In the genomic region with DNA sequence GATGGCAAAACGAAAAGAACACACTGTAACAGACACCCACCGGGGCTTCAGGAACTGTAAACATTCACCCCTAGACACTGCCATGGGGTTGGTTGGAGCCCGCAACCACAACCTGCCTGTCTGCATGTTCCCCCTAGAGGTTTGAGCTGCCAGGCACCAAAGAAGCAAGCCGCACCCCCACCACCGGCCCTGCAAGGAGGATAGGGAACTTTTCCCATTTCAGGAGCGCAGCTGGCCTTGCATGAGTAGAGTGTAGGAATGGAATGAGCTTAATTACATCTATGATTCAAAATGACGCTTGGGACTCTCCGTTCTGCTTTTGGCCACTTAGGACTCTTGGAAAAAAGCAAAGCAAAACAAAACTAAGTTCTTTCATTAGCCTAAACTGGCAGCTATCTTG, we compare ENCODE assay signal across 29 cellular contexts.
DNase-seq lines count a peak whose midpoint lies in the region; ATAC-seq and TF ChIP-seq lines count a peak whose summit lies in the region.
"Had no signal": no experiment of that assay in that cellular context is flagged by ENCODE, and none has a peak within 500 bp of the region (broad histone marks: within the 10 kb centered on the region; RNA-seq: fewer than 3 reads in every experiment).

No MANE protein-coding gene starts in this region.

- no peaks in the 10 kb centered on the region for H3K9me3 Mint-ChIP-seq in activated CD4-positive, alpha-beta T cell treated with anti-CD3 and anti-CD28 coated beads, Interleukin-2, amount 10 ng/mL, durations not matched to agents 7 days and 5 days
- H3K9me3 Mint-ChIP-seq: activated naive CD4-positive, alpha-beta T cell treated with anti-CD3 and anti-CD28 coated beads for 36 hours; activated T-helper 1 cell treated with anti-CD3 and anti-CD28 coated beads, Interleukin-12 subunit alpha, Interleukin-12 subunit beta, Interleukin-2, Interleukin-4 antibody, amounts not matched to agents 30 ng/mL and 10 ng/mL and 1 ng/mL, durations not matched to agents 14 hours and 24 hours and 36 hours; CD4-positive, alpha-beta T cell; stimulated activated naive CD8-positive, alpha-beta T cell treated with anti-CD3 and anti-CD28 coated beads, Interleukin-15, Interleukin-2, amounts not matched to agents 100 ng/mL and 50 ng/mL, for 24 hours had no signal

- H3K4me3 Mint-ChIP-seq in activated CD4-positive, alpha-beta T cell treated with anti-CD3 and anti-CD28 coated beads, Interleukin-2, amount 10 ng/mL, durations not matched to agents 7 days and 5 days = no peak overlapping the region
- H3K4me3 Mint-ChIP-seq: activated naive CD4-positive, alpha-beta T cell treated with anti-CD3 and anti-CD28 coated beads for 36 hours; activated T-helper 1 cell treated with anti-CD3 and anti-CD28 coated beads, Interleukin-12 subunit alpha, Interleukin-12 subunit beta, Interleukin-2, Interleukin-4 antibody, amounts not matched to agents 30 ng/mL and 10 ng/mL and 1 ng/mL, durations not matched to agents 14 hours and 24 hours and 36 hours; CD4-positive, alpha-beta T cell; stimulated activated naive CD8-positive, alpha-beta T cell treated with anti-CD3 and anti-CD28 coated beads, Interleukin-15, Interleukin-2, amounts not matched to agents 100 ng/mL and 50 ng/mL, for 24 hours had no signal

- no peak for ATAC-seq in GM21825 (IDR thresholded peaks at IDR 0.05; ENCODE audit: unreplicated experiment)
- ATAC-seq: activated CD4-positive, CD25-positive, alpha-beta regulatory T cell treated with anti-CD3 and anti-CD28 coated beads, Interleukin-2, amount 50 U/mL, for 24 hours; esophagus mucosa; foreskin keratinocyte; heart right ventricle; left lobe of liver had no signal

- H3K4me1 Mint-ChIP-seq in activated CD4-positive, alpha-beta T cell treated with anti-CD3 and anti-CD28 coated beads, Interleukin-2, amount 10 ng/mL, durations not matched to agents 7 days and 5 days = no peaks in the 10 kb centered on the region

- H3K36me3 Mint-ChIP-seq in activated CD4-positive, alpha-beta T cell treated with anti-CD3 and anti-CD28 coated beads, Interleukin-2, amount 10 ng/mL, durations not matched to agents 7 days and 5 days (ENCODE audit: low read depth) = no peaks in the 10 kb centered on the region

- DNase-seq in NCI-H2171 treated with DMSO at 0.1 percent for 48 hours (lab: John Stamatoyannopoulos, UW) (peak; percentile 83), kidney glomerular epithelial cell (lab: John Stamatoyannopoulos, UW) (peak; percentile 47), renal cortical epithelial cell (ENCODE audit: low read depth) (peak; percentile 77), NCI-H146 (lab: John Stamatoyannopoulos, UW) (no peak), mucosa of gallbladder (ENCODE audit: low spot score) (no peak)
- no peak for DNase-seq in activated CD4-positive, alpha-beta T cell treated with anti-CD3 and anti-CD28 coated beads, Interleukin-2, amount 10 ng/mL, durations not matched to agents 7 days and 5 days
- DNase-seq: activated CD4-positive, alpha-beta T cell treated with anti-CD3 and anti-CD28 coated beads, Interleukin-2, amount 50 U/mL, for 48 hours; activated CD8-positive, alpha-beta memory T cell treated with anti-CD3 and anti-CD28 coated beads, Interleukin-2, amount 50 U/mL, for 4 hours; activated naive CD4-positive, alpha-beta T cell treated with anti-CD3 and anti-CD28 coated beads for 36 hours; AML-193; CD4-positive, alpha-beta T cell; central memory CD4-positive, alpha-beta T cell; foreskin keratinocyte; heart right ventricle; IMR-90; MV-4-11; NCI-H1436 treated with DMSO at 0.1 percent for 48 hours; NCI-H446; NCI-H748 treated with DMSO at 0.1 percent for 48 hours; SHP77; T-helper 2 cell had no signal

- TF ChIP-seq CTCF in GM12873 (IDR thresholded peaks at IDR 0.05; ENCODE audit: insufficient read depth, low read depth, low read length, missing control alignments) = peak; percentile 20

- CTCF ChIA-PET in activated CD4-positive, alpha-beta T cell treated with anti-CD3 and anti-CD28 coated beads, Interleukin-2, amount 10 ng/mL, durations not matched to agents 7 days and 5 days (lab: Charles Lee) = no interaction called here

- no peak overlapping the region for H3K27ac Mint-ChIP-seq in activated CD4-positive, alpha-beta T cell treated with anti-CD3 and anti-CD28 coated beads, Interleukin-2, amount 10 ng/mL, durations not matched to agents 7 days and 5 days
- H3K27ac Mint-ChIP-seq: activated naive CD4-positive, alpha-beta T cell treated with anti-CD3 and anti-CD28 coated beads for 36 hours; activated T-helper 1 cell treated with anti-CD3 and anti-CD28 coated beads, Interleukin-12 subunit alpha, Interleukin-12 subunit beta, Interleukin-2, Interleukin-4 antibody, amounts not matched to agents 30 ng/mL and 10 ng/mL and 1 ng/mL, durations not matched to agents 14 hours and 24 hours and 36 hours; CD4-positive, alpha-beta T cell; progenitor cell of endocrine pancreas; stimulated activated naive CD8-positive, alpha-beta T cell treated with anti-CD3 and anti-CD28 coated beads, Interleukin-15, Interleukin-2, amounts not matched to agents 100 ng/mL and 50 ng/mL, for 24 hours had no signal

- POLR2A ChIA-PET in activated CD4-positive, alpha-beta T cell treated with anti-CD3 and anti-CD28 coated beads, Interleukin-2, amount 10 ng/mL, durations not matched to agents 7 days and 5 days (lab: Charles Lee) = no interaction called here

- no peaks in the 10 kb centered on the region for H3K27me3 Mint-ChIP-seq in activated CD4-positive, alpha-beta T cell treated with anti-CD3 and anti-CD28 coated beads, Interleukin-2, amount 10 ng/mL, durations not matched to agents 7 days and 5 days
- H3K27me3 Mint-ChIP-seq: CD4-positive, alpha-beta T cell; progenitor cell of endocrine pancreas; stimulated activated naive CD8-positive, alpha-beta T cell treated with anti-CD3 and anti-CD28 coated beads, Interleukin-15, Interleukin-2, amounts not matched to agents 100 ng/mL and 50 ng/mL, for 24 hours had no signal

Comparison
In these comparisons a context has a peak if more than half of its experiments do, and no peak if none do; other contexts are left out.
1. DNase-seq: peak in NCI-H2171 treated with DMSO at 0.1 percent for 48 hours (single experiment), kidney glomerular epithelial cell (single experiment) and renal cortical epithelial cell (single experiment); none in NCI-H146 (single experiment), mucosa of gallbladder (single experiment) and activated CD4-positive, alpha-beta T cell treated with anti-CD3 and anti-CD28 coated beads, Interleukin-2, amount 10 ng/mL, durations not matched to agents 7 days and 5 days (single experiment).